1 cellular context compared by ENCODE assay signal in the genomic region with DNA sequence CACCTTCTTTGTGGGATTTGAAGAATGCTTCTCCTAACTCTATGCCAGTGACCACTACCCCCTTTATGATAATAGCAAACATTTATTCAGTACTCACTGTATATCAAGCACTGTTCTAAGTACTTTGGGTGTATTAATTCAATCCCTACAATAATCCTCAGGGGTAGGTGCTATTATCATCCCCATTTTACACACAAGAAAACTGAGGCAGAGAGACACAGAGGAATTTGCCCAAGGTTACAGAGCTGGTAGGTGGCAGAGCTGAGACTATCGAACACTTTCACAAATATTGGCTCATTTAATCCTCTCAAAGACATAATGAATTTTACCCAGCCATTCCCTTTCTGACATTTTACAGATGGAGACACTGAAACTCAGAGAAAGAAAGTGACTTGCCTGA.
TF ChIP-seq lines count a peak whose summit lies in the region.

No MANE protein-coding gene starts in this region.

TF ChIP-seq in GM23338, 12 proteins besides CTCF, POLR2A, EP300 and RAD21 (continued from another document):
- TF ChIP-seq, protein P1, sequence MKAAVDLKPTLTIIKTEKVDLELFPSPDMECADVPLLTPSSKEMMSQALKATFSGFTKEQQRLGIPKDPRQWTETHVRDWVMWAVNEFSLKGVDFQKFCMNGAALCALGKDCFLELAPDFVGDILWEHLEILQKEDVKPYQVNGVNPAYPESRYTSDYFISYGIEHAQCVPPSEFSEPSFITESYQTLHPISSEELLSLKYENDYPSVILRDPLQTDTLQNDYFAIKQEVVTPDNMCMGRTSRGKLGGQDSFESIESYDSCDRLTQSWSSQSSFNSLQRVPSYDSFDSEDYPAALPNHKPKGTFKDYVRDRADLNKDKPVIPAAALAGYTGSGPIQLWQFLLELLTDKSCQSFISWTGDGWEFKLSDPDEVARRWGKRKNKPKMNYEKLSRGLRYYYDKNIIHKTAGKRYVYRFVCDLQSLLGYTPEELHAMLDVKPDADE (IDR thresholded peaks at IDR 0.05) = no peak
- TF ChIP-seq POLR2AphosphoS5 (IDR thresholded peaks at IDR 0.05; ENCODE audit: low read depth) = no peak
